ENCODE assay signal across 8 cellular contexts in the genomic region with DNA sequence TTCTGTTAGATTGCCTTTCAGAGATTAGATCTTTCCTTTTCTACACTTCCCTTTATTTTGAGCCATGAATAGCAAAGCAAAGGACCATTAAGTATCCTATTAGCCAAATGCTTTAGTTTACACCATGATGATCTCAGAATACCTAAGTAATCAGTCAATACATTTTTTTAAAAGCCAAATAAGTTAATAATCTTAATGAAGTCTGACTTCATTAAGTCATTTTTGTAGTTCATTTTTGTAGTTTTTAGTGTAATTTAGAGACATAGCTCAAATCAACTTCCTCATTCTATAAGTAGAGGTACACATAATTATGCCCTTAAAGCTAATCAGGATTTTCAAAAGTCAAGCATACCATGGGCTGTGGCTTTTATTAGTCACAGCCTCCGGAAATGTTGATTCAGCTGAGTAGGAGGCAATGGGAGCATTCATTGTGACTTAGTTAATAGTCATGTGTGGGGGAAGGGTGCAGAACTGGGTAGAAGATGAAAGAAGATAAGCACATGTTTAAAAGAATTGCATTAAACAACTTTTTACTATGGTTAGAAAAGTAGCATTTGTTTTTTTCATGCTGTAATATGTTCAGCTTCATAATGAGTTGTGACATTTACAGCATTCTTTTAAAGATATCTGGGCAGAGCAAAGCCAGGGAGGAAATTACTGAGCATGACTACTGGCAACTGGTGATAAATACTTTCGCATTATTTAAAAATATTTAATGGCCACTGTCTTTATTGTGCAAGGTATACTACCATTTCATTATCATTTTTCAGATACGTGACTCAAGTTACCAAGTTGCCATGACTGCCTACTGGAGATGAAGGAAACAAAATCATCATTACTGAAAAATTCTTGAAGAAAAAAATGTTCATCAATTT. TPM values are rescaled to one million over a fixed set of nuclear protein-coding genes. Genes with fewer than 3 reads are reported as not detected.
A peak's percentile ranks its signal among the peaks of the same experiment; 100 is the strongest.
DNase-seq lines count a peak whose midpoint lies in the region; ATAC-seq, FAIRE-seq and TF ChIP-seq lines count a peak whose summit lies in the region.

No MANE protein-coding gene starts in this region.

- H3K27me3 ChIP-seq in skeletal muscle satellite cell (ENCODE audit: control insufficient read depth, insufficient read depth, low read length): no peaks in the 10 kb centered on the region

- H3K36me3 ChIP-seq in skeletal muscle satellite cell (ENCODE audit: insufficient read depth, low read length): no peaks in the 10 kb centered on the region

- H3K9ac ChIP-seq in skeletal muscle satellite cell (ENCODE audit: low read depth, low read length): peak overlapping the region; percentile 72

- H3K9me3 ChIP-seq in skeletal muscle satellite cell (replicated peaks; ENCODE audit: low read length): no peaks in the 10 kb centered on the region

- DNase-seq in GM12891 (ENCODE audit: insufficient read length, low spot score) (no peak), NCI-H748 treated with DMSO at 0.1 percent for 48 hours (lab: John Stamatoyannopoulos, UW) (peak; percentile 27), fibroblast of pulmonary artery (ENCODE audit: low read depth) (peak; percentile 98), ureter (ENCODE audit: low spot score) (no peak), NCI-H128 (lab: John Stamatoyannopoulos, UW; ENCODE audit: unreplicated experiment) (no peak)
- DNase-seq in activated CD8-positive, alpha-beta memory T cell treated with anti-CD3 and anti-CD28 coated beads for 4 hours (ENCODE audit: low read depth in 2 of 2): peak; percentile 64 to 77

- peak overlapping the region; percentile 71 for H3K4me2 ChIP-seq in skeletal muscle satellite cell (ENCODE audit: low read length)

- peak; percentile 73 for ATAC-seq in HG02840 (IDR thresholded peaks at IDR 0.05; ENCODE audit: low FRiP score, unreplicated experiment)

- peaks cover 32% of the 10 kb centered on the region for H3K4me1 ChIP-seq in skeletal muscle satellite cell (ENCODE audit: control insufficient read depth, insufficient read depth, low read length)

- TF ChIP-seq POLR2A in GM12891 (IDR thresholded peaks at IDR 0.05; ENCODE audit: low read depth, low read length): no peak

- H3K4me3 ChIP-seq in fibroblast of pulmonary artery (replicated peaks; ENCODE audit: low read depth, low read length): no peak overlapping the region
- peak overlapping the region; percentile 19 for H3K4me3 ChIP-seq in skeletal muscle satellite cell (ENCODE audit: low read length)

- FAIRE-seq in GM12891 (lab: Jason Lieb, UNC): peak; percentile 56

- TF ChIP-seq CTCF in fibroblast of pulmonary artery (IDR thresholded peaks at IDR 0.05; ENCODE audit: low read length, missing control alignments): no peak

TF ChIP-seq in GM12891, 5 proteins besides CTCF, POLR2A, EP300 and RAD21:
- TF ChIP-seq SPI1 (IDR thresholded peaks at IDR 0.05; ENCODE audit: low read depth, low read length) (peak; percentile 23), POU2F2 (IDR thresholded peaks at IDR 0.05; ENCODE audit: low read depth, low read length) (0 out of 2 replicates have a peak, but pooled peaks have one; percentile 43), PAX5 (IDR thresholded peaks at IDR 0.05; ENCODE audit: insufficient read depth, low read length, severe bottlenecking) (no peak), TAF1 (IDR thresholded peaks at IDR 0.05; ENCODE audit: low read depth, low read length) (no peak)
TF ChIP-seq in GM12891: peak in this region for 2.

RNA-seq across cellular contexts. Expression of a gene that starts 57.3 kb away (rescaled TPM):
- polyA plus RNA-seq in GM12891 (2012; ENCODE audit: low read depth, missing spikeins): 7.0 TPM
- 15.3 and 16.0 TPM in 2 replicates for total RNA-seq in skeletal muscle satellite cell (2012; rRNA removed)
- 19.4 TPM for total RNA-seq in ureter

Comparison
In these comparisons a context has a peak if more than half of its experiments do, and no peak if none do; other contexts are left out.
1. DNase-seq: peak in NCI-H748 treated with DMSO at 0.1 percent for 48 hours (single experiment), activated CD8-positive, alpha-beta memory T cell treated with anti-CD3 and anti-CD28 coated beads for 4 hours (2 of 2) and fibroblast of pulmonary artery (single experiment); none in GM12891 (single experiment), ureter (single experiment) and NCI-H128 (single experiment).